8 cellular contexts compared by ENCODE assay signal in the genomic region with DNA sequence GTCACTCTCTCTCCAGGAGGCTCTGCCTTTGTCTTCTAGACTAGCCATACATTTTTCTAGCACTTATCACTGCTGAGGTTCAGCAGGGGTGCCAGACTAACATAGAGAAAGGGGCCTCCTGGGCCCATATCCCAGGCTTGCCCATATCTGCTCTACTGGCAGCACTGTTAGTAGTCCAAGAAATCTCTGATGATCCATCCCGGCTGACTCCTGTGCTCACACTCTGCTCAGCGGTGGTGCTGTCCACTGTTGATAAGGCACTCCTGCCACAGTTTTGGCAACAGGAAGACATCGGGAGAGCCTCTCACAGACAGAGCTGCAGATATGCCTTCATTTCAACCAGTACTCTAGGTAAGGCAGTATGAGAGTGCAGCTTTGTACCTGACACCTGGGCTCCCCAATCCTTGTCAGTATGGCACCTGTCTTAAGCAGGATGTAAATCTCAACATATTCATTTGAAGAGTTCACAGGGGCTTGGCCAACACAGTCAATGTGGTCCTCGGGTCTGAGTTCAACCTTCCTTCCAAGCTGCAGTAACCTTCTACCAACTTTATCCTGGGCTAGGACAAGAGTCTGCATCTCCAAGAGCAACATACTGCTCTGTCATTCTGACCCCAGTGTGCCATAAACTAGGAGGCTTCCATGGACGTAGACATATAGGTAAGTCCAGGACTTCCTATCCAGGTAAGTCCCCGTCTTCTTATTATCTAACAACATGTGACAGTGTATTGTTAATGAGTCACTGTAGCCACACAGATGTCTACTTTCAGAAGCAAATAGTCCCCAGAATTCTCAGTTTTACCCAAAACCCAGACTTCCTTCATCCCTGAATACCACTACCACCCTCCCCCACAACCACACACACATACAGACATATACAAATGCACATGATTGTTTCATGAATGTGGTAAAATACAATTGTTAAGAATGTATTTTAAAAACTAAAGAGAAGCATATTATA. TPM values are rescaled to one million over a fixed set of nuclear protein-coding genes. Genes with fewer than 3 reads are reported as not detected.
DNase-seq lines count a peak whose midpoint lies in the region; ATAC-seq and TF ChIP-seq lines count a peak whose summit lies in the region.
"Had no signal": no experiment of that assay in that cellular context is flagged by ENCODE, and none has a peak within 500 bp of the region (broad histone marks: within the 10 kb centered on the region; RNA-seq: fewer than 3 reads in every experiment).

No MANE protein-coding gene starts in this region.

- H3K36me3 ChIP-seq in neural progenitor cell, result no peaks in the 10 kb centered on the region

- DNase-seq in neural progenitor cell (ENCODE audit: low spot score) (no peak), NCI-H510A treated with DMSO at 0.1 percent for 48 hours (lab: John Stamatoyannopoulos, UW) (no peak), RKO (ENCODE audit: low spot score) (no peak)
- no peak for DNase-seq in activated CD4-positive, CD25-positive, alpha-beta regulatory T cell (lab: John Stamatoyannopoulos, UW)

- no peak overlapping the region for H3K4me3 ChIP-seq in neural progenitor cell

- H3K27ac ChIP-seq in neural progenitor cell, result no peak overlapping the region

- H3K27ac Mint-ChIP-seq in activated T-helper 17 cell treated with anti-CD3 and anti-CD28 coated beads, Interleukin-2, amount 50 U/mL, for 72 hours, result peak overlapping the region; percentile 37
- H3K27ac Mint-ChIP-seq in neural progenitor cell, result peak overlapping the region; percentile 51

- no peak overlapping the region for H2AFZ ChIP-seq in neural progenitor cell (replicated peaks)

- peaks cover 40% of the 10 kb centered on the region for H3K4me1 Mint-ChIP-seq in activated T-helper 17 cell treated with anti-CD3 and anti-CD28 coated beads, Interleukin-2, amount 50 U/mL, for 72 hours
- peaks cover 61% of the 10 kb centered on the region for H3K4me1 Mint-ChIP-seq in neural progenitor cell

- H3K27me3 ChIP-seq in neural progenitor cell, result no peaks in the 10 kb centered on the region

- H3K4me3 Mint-ChIP-seq in activated T-helper 17 cell treated with anti-CD3 and anti-CD28 coated beads, Interleukin-2, amount 50 U/mL, for 72 hours, result peak overlapping the region; percentile 38
- H3K4me3 Mint-ChIP-seq in neural progenitor cell, result no peak overlapping the region

- H3K36me3 Mint-ChIP-seq in activated T-helper 17 cell treated with anti-CD3 and anti-CD28 coated beads, Interleukin-2, amount 50 U/mL, for 72 hours (ENCODE audit: low read depth), result peaks cover 51% of the 10 kb centered on the region
- H3K36me3 Mint-ChIP-seq in neural progenitor cell, result peaks cover 19% of the 10 kb centered on the region

- no peaks in the 10 kb centered on the region for H3K9me3 Mint-ChIP-seq in activated T-helper 17 cell treated with anti-CD3 and anti-CD28 coated beads, Interleukin-2, amount 50 U/mL, for 72 hours
- H3K9me3 Mint-ChIP-seq in neural progenitor cell, result no peaks in the 10 kb centered on the region

- ATAC-seq in GM19395 (IDR thresholded peaks at IDR 0.05; ENCODE audit: unreplicated experiment) (peak; percentile 92), HG03039 (IDR thresholded peaks at IDR 0.05; ENCODE audit: unreplicated experiment) (peak; percentile 75)
- peak; percentile 94 for ATAC-seq in activated T-helper 17 cell treated with anti-CD3 and anti-CD28 coated beads, Interleukin-2, amount 50 U/mL, for 72 hours (replicated peaks)
- ATAC-seq: Panc1 had no signal

- no peak for TF ChIP-seq CTCF in neural progenitor cell (IDR thresholded peaks at IDR 0.05)

- no peaks in the 10 kb centered on the region for H4K20me1 ChIP-seq in neural progenitor cell (ENCODE audit: low read depth)

- H3K9ac ChIP-seq in neural progenitor cell, result no peak overlapping the region

- peak overlapping the region; percentile 68 for H3K4me2 ChIP-seq in neural progenitor cell

- H3K9me3 ChIP-seq in neural progenitor cell (ENCODE audit: low read depth), result no peaks in the 10 kb centered on the region

- peaks cover 55% of the 10 kb centered on the region for H3K4me1 ChIP-seq in neural progenitor cell

- H3F3A ChIP-seq in neural progenitor cell (ENCODE audit: low read depth), result peaks cover 7% of the 10 kb centered on the region

- peaks cover 5% of the 10 kb centered on the region for H3K27me3 Mint-ChIP-seq in activated T-helper 17 cell treated with anti-CD3 and anti-CD28 coated beads, Interleukin-2, amount 50 U/mL, for 72 hours
- peaks cover 4% of the 10 kb centered on the region for H3K27me3 Mint-ChIP-seq in neural progenitor cell (ENCODE audit: insufficient read depth, low read depth)

- H3K79me2 ChIP-seq in neural progenitor cell (ENCODE audit: low read depth), result peaks cover 54% of the 10 kb centered on the region

RNA-seq across cellular contexts. Expression of gene KLF7, which starts 16.2 kb away (rescaled TPM):
- total RNA-seq in activated T-helper 17 cell treated with anti-CD3 and anti-CD28 coated beads, Interleukin-2, amount 50 U/mL, for 72 hours, result 10 to 100 TPM; 32.8 to 40.6 TPM
- total RNA-seq in neural progenitor cell (ENCODE audit: low replicate concordance), result 5.2 and 7.2 TPM in 2 replicates
